1 cellular context compared by ENCODE assay signal in the genomic region with DNA sequence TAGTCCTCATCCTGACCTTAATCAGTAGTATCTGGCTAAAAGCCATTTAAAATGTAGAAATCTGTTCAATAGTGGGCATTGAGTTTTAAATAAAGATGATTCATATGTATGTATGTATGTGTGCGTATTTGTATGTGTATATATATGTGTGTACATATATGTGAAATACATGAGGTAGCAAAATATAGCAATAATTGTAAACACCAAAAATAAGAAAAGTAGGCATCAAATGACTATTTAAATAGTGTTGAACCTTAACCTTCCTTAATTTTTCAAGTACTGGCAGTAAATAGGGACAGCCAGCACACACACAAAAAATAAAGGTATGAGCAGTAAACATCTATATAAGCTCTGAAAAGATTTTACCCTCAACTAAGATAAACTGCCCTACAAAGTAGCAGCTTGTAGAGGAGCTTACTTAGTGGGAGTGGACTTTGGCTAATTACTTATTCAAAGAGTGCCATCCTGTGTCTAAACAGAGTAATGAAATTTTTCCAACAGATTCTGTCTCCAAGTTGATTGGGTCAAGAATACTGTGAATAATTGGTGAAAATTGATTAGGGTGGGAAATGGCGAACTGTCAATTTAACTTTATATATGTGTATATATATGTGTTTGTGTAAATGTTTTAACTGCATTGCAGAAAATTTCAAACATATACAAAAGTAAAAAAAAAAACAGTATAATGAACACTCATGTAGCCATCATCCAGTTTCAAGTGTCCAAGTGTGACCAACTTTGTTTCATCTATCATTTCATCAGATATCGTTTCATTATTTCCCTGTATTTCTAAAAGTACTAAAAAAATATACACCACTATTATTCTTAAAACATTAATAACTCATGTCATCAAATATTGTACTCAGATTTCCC.
TF ChIP-seq lines count a peak whose summit lies in the region.

No MANE protein-coding gene starts in this region.

TF ChIP-seq in K562, 482 proteins besides CTCF, POLR2A, EP300 and RAD21 (continued from another document):
- TF ChIP-seq, protein P1, sequence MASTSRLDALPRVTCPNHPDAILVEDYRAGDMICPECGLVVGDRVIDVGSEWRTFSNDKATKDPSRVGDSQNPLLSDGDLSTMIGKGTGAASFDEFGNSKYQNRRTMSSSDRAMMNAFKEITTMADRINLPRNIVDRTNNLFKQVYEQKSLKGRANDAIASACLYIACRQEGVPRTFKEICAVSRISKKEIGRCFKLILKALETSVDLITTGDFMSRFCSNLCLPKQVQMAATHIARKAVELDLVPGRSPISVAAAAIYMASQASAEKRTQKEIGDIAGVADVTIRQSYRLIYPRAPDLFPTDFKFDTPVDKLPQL (IDR thresholded peaks at IDR 0.05; ENCODE audit: extremely low read depth, insufficient read length) = no peak
- TF ChIP-seq SMC3 (conservative IDR thresholded peaks at IDR 0.05; ENCODE audit: insufficient read depth, low read depth, low read length) (peak; percentile 39; the same call in 1 of the 2 replicates), ZNF354B (CRISPR knock-in tag; IDR thresholded peaks at IDR 0.05) (peak; percentile 57; the same call in 1 of the 2 replicates)
